In the genomic region with DNA sequence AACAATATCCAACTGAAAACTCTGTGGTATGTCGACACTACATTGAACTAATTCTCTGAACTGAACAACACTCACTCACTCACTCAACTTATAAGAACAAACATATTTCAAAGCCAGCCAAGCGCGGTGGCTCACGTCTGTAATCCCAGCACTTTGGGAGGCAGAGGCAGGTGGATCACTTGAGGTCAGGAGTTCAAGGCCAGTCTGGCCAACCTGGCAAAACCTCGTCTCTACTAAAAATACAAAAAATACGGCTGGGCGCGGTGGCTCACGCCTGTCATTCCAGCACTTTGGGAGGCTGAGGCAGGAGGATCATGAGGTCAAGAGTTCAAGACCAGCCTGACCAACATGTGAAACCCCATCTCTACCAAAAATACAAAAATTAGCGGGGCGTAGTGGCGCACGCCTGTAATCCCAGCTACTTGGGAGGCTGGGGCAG, we compare ENCODE assay signal across 7 cellular contexts. TPM values are rescaled to one million over a fixed set of nuclear protein-coding genes. Genes with fewer than 3 reads are reported as not detected.
DNase-seq lines count a peak whose midpoint lies in the region; ATAC-seq and TF ChIP-seq lines count a peak whose summit lies in the region.
"Not testable (repeated sequence)": the region's sequence is repeated elsewhere in the genome, so short reads cannot be mapped to it uniquely, and the experiment has no call there.

No MANE protein-coding gene starts in this region.

- peak overlapping the region in 1 of 8 donors; percentile 48 for H3K4me3 Mint-ChIP-seq in CD4-positive, alpha-beta memory T cell
- not testable (repeated sequence) for H3K4me3 Mint-ChIP-seq in activated naive CD4-positive, alpha-beta T cell treated with anti-CD3 and anti-CD28 coated beads, Interleukin-2, amount 50 U/mL, for 24 hours; chondrocyte (ENCODE audit: unreplicated experiment)
- H3K4me3 Mint-ChIP-seq in naive thymus-derived CD4-positive, alpha-beta T cell = peak overlapping the region in 6 of 10 donors; percentile 4 to 63 (median 38)

- not testable (repeated sequence) for H3K36me3 ChIP-seq in CD4-positive, alpha-beta memory T cell (ENCODE audit: insufficient read depth, low read length); OCI-LY1 (ENCODE audit: insufficient read depth, low read length); naive thymus-derived CD4-positive, alpha-beta T cell (ENCODE audit: control insufficient read depth in 2 of 3, insufficient read depth in 3 of 3, low read length in 3 of 3); gastrocnemius medialis

- CTCF ChIA-PET in CD4-positive, alpha-beta memory T cell (lab: Charles Lee; ENCODE audit: partially characterized antibody) = interaction anchor here (0.9 to 1.2 kb wide), 2 partner anchors 12 to 148 kb away, joined by 3 to 4 read pairs; no protein-coding TSS in a partner anchor
- CTCF ChIA-PET in naive thymus-derived CD4-positive, alpha-beta T cell (lab: Charles Lee) = not testable (repeated sequence)

- in situ Hi-C loops in gastrocnemius medialis (cut with MboI; ENCODE audit: low sequenced_read_pairs in 4 of 4) = not testable (repeated sequence)

- H3K4me3 ChIP-seq in CD4-positive, alpha-beta memory T cell (ENCODE audit: low read length in 2 of 2); OCI-LY1 (ENCODE audit: low read depth, low read length, poor library complexity, severe bottlenecking); naive thymus-derived CD4-positive, alpha-beta T cell (ENCODE audit: low read length); gastrocnemius medialis: not testable (repeated sequence)

- peak overlapping the region in 5 of 7 donors; percentile 57 to 84 (median 73) for H3K27ac Mint-ChIP-seq in CD4-positive, alpha-beta memory T cell
- peak overlapping the region; percentile 21 for H3K27ac Mint-ChIP-seq in activated naive CD4-positive, alpha-beta T cell treated with anti-CD3 and anti-CD28 coated beads, Interleukin-2, amount 50 U/mL, for 24 hours
- H3K27ac Mint-ChIP-seq in chondrocyte (ENCODE audit: unreplicated experiment) = peak overlapping the region; percentile 37
- H3K27ac Mint-ChIP-seq in naive thymus-derived CD4-positive, alpha-beta T cell = peak overlapping the region in 4 of 9 donors; percentile 10 to 86 (median 74)

- not testable (repeated sequence) for H3K4me2 ChIP-seq in OCI-LY1 (ENCODE audit: low read length)

- H3K4me1 ChIP-seq in CD4-positive, alpha-beta memory T cell (ENCODE audit: insufficient read depth, low read length) = peaks cover 57% of the 10 kb centered on the region
- H3K4me1 ChIP-seq in OCI-LY1 (ENCODE audit: insufficient read depth, low read length, severe bottlenecking) (peaks cover 67% of the 10 kb centered on the region), gastrocnemius medialis (peaks cover 67 to 73% of the 10 kb centered on the region in 2 donors)
- not testable (repeated sequence) for H3K4me1 ChIP-seq in naive thymus-derived CD4-positive, alpha-beta T cell (ENCODE audit: control insufficient read depth in 2 of 2, insufficient read depth in 2 of 2, low read length in 2 of 2)

- not testable (repeated sequence) for H3K9me3 ChIP-seq in CD4-positive, alpha-beta memory T cell (ENCODE audit: control insufficient read depth in 1 of 2, low read length in 2 of 2); OCI-LY1 (ENCODE audit: low read length); naive thymus-derived CD4-positive, alpha-beta T cell (ENCODE audit: control insufficient read depth in 2 of 3, low read length in 3 of 3); gastrocnemius medialis

- H3K9me3 Mint-ChIP-seq in CD4-positive, alpha-beta memory T cell; activated naive CD4-positive, alpha-beta T cell treated with anti-CD3 and anti-CD28 coated beads, Interleukin-2, amount 50 U/mL, for 24 hours; chondrocyte (ENCODE audit: low read depth); naive thymus-derived CD4-positive, alpha-beta T cell: not testable (repeated sequence)

- not testable (repeated sequence) for H3K27me3 Mint-ChIP-seq in CD4-positive, alpha-beta memory T cell; activated naive CD4-positive, alpha-beta T cell treated with anti-CD3 and anti-CD28 coated beads, Interleukin-2, amount 50 U/mL, for 24 hours; chondrocyte (ENCODE audit: low read depth); naive thymus-derived CD4-positive, alpha-beta T cell

- intact Hi-C loops in CD4-positive, alpha-beta memory T cell (cut with micrococcal nuclease); naive thymus-derived CD4-positive, alpha-beta T cell (cut with micrococcal nuclease); gastrocnemius medialis (cut with DNase I; ENCODE audit: low total_unique reads): not testable (repeated sequence)

- H3K79me2 ChIP-seq in OCI-LY1 (ENCODE audit: insufficient read depth, low read length) = peaks cover 87% of the 10 kb centered on the region

- not testable (repeated sequence) for H3K9me2 ChIP-seq in OCI-LY1 (ENCODE audit: low read depth, low read length)

- peaks cover 45 to 82% (median 59%) of the 10 kb centered on the region in 4 donors for H3K4me1 Mint-ChIP-seq in CD4-positive, alpha-beta memory T cell
- peaks cover 72% of the 10 kb centered on the region for H3K4me1 Mint-ChIP-seq in activated naive CD4-positive, alpha-beta T cell treated with anti-CD3 and anti-CD28 coated beads, Interleukin-2, amount 50 U/mL, for 24 hours
- H3K4me1 Mint-ChIP-seq in chondrocyte (ENCODE audit: low read depth) = peaks cover 60% of the 10 kb centered on the region
- H3K4me1 Mint-ChIP-seq in naive thymus-derived CD4-positive, alpha-beta T cell = peaks cover 34 to 84% (median 68%) of the 10 kb centered on the region in 7 donors

- not testable (repeated sequence) for TF ChIP-seq POLR2A in gastrocnemius medialis (IDR thresholded peaks at IDR 0.05)

- not testable (repeated sequence) for H3F3A ChIP-seq in OCI-LY1 (ENCODE audit: insufficient read depth, low read length)

- DNase-seq in CD4-positive, alpha-beta memory T cell; chondrocyte (ENCODE audit: low spot score); naive thymus-derived CD4-positive, alpha-beta T cell; gastrocnemius medialis: not testable (repeated sequence)
- peak; percentile 49 for DNase-seq in iris pigment epithelial cell (ENCODE audit: low read depth)

- H2AFZ ChIP-seq in OCI-LY1 (ENCODE audit: low read length) = not testable (repeated sequence)

- H3K27ac ChIP-seq in CD4-positive, alpha-beta memory T cell (ENCODE audit: low read depth, low read length); naive thymus-derived CD4-positive, alpha-beta T cell (ENCODE audit: low read depth, low read length): not testable (repeated sequence)
- H3K27ac ChIP-seq in OCI-LY1 (ENCODE audit: low read depth, low read length, poor library complexity, severe bottlenecking) = peak overlapping the region; percentile 91
- H3K27ac ChIP-seq in gastrocnemius medialis = peak overlapping the region; percentile 69 to 80 (median 78)

- not testable (repeated sequence) for H3K9ac ChIP-seq in OCI-LY1 (ENCODE audit: low read length)

- ATAC-seq in naive thymus-derived CD4-positive, alpha-beta T cell = not testable (repeated sequence)
- peak in 1 of 2 donors; percentile 70 for ATAC-seq in gastrocnemius medialis

- not testable (repeated sequence) for H3K36me3 Mint-ChIP-seq in CD4-positive, alpha-beta memory T cell; activated naive CD4-positive, alpha-beta T cell treated with anti-CD3 and anti-CD28 coated beads, Interleukin-2, amount 50 U/mL, for 24 hours; chondrocyte (ENCODE audit: low read depth)
- H3K36me3 Mint-ChIP-seq in naive thymus-derived CD4-positive, alpha-beta T cell = peaks cover 0 to 13% (median 8%) of the 10 kb centered on the region in 5 donors

- not testable (repeated sequence) for TF ChIP-seq CTCF in OCI-LY1 (IDR thresholded peaks at IDR 0.05; ENCODE audit: low read length); chondrocyte (IDR thresholded peaks at IDR 0.05); gastrocnemius medialis (IDR thresholded peaks at IDR 0.05 in 4 of 5, conservative IDR thresholded peaks at IDR 0.05 in 1 of 5)

- POLR2A ChIA-PET in CD4-positive, alpha-beta memory T cell (lab: Charles Lee; ENCODE audit: partially characterized antibody) = interaction anchor here (1.4 kb wide), 1 partner anchor 14 kb away, joined by 4 read pairs; the partner anchor contains the start of gene NCOR1
- POLR2A ChIA-PET in naive thymus-derived CD4-positive, alpha-beta T cell (lab: Charles Lee) = not testable (repeated sequence)

- H4K20me1 ChIP-seq in OCI-LY1 (ENCODE audit: insufficient read depth, low read length) = not testable (repeated sequence)

- H3K27me3 ChIP-seq in CD4-positive, alpha-beta memory T cell (ENCODE audit: insufficient read depth, low read length); OCI-LY1 (ENCODE audit: insufficient read depth, low read length); naive thymus-derived CD4-positive, alpha-beta T cell (ENCODE audit: control insufficient read depth in 2 of 2, insufficient read depth in 2 of 2, low read length in 2 of 2); gastrocnemius medialis: not testable (repeated sequence)

RNA-seq across cellular contexts. Expression of gene NCOR1, which starts 13.6 kb away (rescaled TPM):
- total RNA-seq in CD4-positive, alpha-beta memory T cell = 100 to 1,000 TPM; 156 to 169 TPM
- 100 to 1,000 TPM in 1 of 2 donors, 10 to 100 TPM in 1; 26.4 to 168 TPM for polyA plus RNA-seq in CD4-positive, alpha-beta memory T cell
- total RNA-seq in chondrocyte = 102 to 115 TPM (median 108 TPM) in 3 replicates
- total RNA-seq in naive thymus-derived CD4-positive, alpha-beta T cell = 100 to 1,000 TPM; 131 to 169 (median 149) TPM
- 100 to 1,000 TPM in 1 of 2 donors, 10 to 100 TPM in 1; 75.8 to 165 TPM for polyA plus RNA-seq in naive thymus-derived CD4-positive, alpha-beta T cell
- 100 to 1,000 TPM; 122 to 152 (median 132) TPM for total RNA-seq in gastrocnemius medialis

RNA-seq across cellular contexts. Expression of gene PIGL, which starts 15.3 kb away (rescaled TPM):
- 10 to 100 TPM; 71.0 to 71.1 TPM for total RNA-seq in CD4-positive, alpha-beta memory T cell
- polyA plus RNA-seq in CD4-positive, alpha-beta memory T cell = 10 to 100 TPM in 1 of 2 donors, 1 to 10 TPM in 1; 8.1 to 17.0 TPM
- 15.9 to 21.9 TPM (median 19.1 TPM) in 3 replicates for total RNA-seq in chondrocyte
- total RNA-seq in naive thymus-derived CD4-positive, alpha-beta T cell = 10 to 100 TPM; 34.1 to 82.5 (median 75.3) TPM
- 10 to 100 TPM; 12.3 to 15.2 TPM for polyA plus RNA-seq in naive thymus-derived CD4-positive, alpha-beta T cell
- total RNA-seq in gastrocnemius medialis = 1 to 10 TPM; 6.2 to 7.4 (median 7.0) TPM
